ENCODE assay signal across 14 cellular contexts in the genomic region with DNA sequence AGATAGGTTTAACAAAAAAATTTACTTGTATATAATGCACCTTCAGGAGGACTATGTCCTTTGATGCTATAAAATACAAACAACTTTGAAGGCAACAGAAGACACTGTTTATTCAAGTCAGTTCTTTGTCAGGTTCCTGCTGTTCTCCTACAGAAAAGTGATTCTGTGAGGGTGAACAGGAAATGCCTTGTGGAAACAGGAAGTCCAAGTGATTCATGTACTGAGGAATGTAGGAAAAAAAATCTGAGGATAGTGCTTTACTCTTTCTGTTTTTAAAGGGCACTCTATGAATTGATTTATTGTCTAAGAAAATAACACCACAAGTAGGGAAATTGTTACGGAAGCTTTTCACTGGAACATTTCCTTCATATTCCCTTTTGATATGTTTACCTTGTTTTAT.
DNase-seq lines count a peak whose midpoint lies in the region; ATAC-seq and TF ChIP-seq lines count a peak whose summit lies in the region.
"Had no signal": no experiment of that assay in that cellular context is flagged by ENCODE, and none has a peak within 500 bp of the region (broad histone marks: within the 10 kb centered on the region; RNA-seq: fewer than 3 reads in every experiment).

No MANE protein-coding gene starts in this region.

- no CpG with 5 or more reads among the region's 1 CpG for WGBS in mesendoderm (ENCODE audit: extremely low coverage, insufficient coverage, low lambda C conversion rate)

- H3K27me3 ChIP-seq in mesendoderm (ENCODE audit: insufficient read depth, low read length, poor library complexity) (no peaks in the 10 kb centered on the region), Peyer's patch (no peaks in the 10 kb centered on the region)
- H3K27me3 ChIP-seq: heart left ventricle had no signal

- H4K8ac ChIP-seq in mesendoderm (ENCODE audit: low read depth, low read length) = no peak overlapping the region

- H3K36me3 Mint-ChIP-seq in Calu3 (ENCODE audit: insufficient read depth, unreplicated experiment) (peaks cover 11% of the 10 kb centered on the region), endothelial cell (ENCODE audit: low read depth, unreplicated experiment) (no peaks in the 10 kb centered on the region), T-helper 17 cell (ENCODE audit: low read depth) (no peaks in the 10 kb centered on the region)
- H3K36me3 Mint-ChIP-seq in activated CD8-positive, alpha-beta T cell treated with anti-CD3 and anti-CD28 coated beads for 36 hours (ENCODE audit: low read depth) = no peaks in the 10 kb centered on the region
- H3K36me3 Mint-ChIP-seq: activated naive CD4-positive, alpha-beta T cell treated with anti-CD3 and anti-CD28 coated beads, Interleukin-2, amount 50 U/mL, for 24 hours had no signal

- H2BK5ac ChIP-seq in mesendoderm (ENCODE audit: low read length) = no peak overlapping the region

- H3K27ac Mint-ChIP-seq in Calu3 (ENCODE audit: unreplicated experiment) = peak overlapping the region; percentile 16
- H3K27ac Mint-ChIP-seq in endothelial cell (ENCODE audit: unreplicated experiment) = peak overlapping the region; percentile 13
- no peak overlapping the region for H3K27ac Mint-ChIP-seq in activated CD8-positive, alpha-beta T cell treated with anti-CD3 and anti-CD28 coated beads for 36 hours
- H3K27ac Mint-ChIP-seq in T-helper 17 cell = no peak overlapping the region
- H3K27ac Mint-ChIP-seq: activated naive CD4-positive, alpha-beta T cell treated with anti-CD3 and anti-CD28 coated beads, Interleukin-2, amount 50 U/mL, for 24 hours had no signal

- no peaks in the 10 kb centered on the region for H3K9me3 Mint-ChIP-seq in Calu3 (ENCODE audit: low read depth, unreplicated experiment)
- no peaks in the 10 kb centered on the region for H3K9me3 Mint-ChIP-seq in endothelial cell (ENCODE audit: unreplicated experiment)
- H3K9me3 Mint-ChIP-seq in activated CD8-positive, alpha-beta T cell treated with anti-CD3 and anti-CD28 coated beads for 36 hours = no peaks in the 10 kb centered on the region
- H3K9me3 Mint-ChIP-seq: activated naive CD4-positive, alpha-beta T cell treated with anti-CD3 and anti-CD28 coated beads, Interleukin-2, amount 50 U/mL, for 24 hours had no signal

- H3K27me3 Mint-ChIP-seq in Calu3 (ENCODE audit: unreplicated experiment) = no peaks in the 10 kb centered on the region
- H3K27me3 Mint-ChIP-seq in endothelial cell (ENCODE audit: unreplicated experiment) = no peaks in the 10 kb centered on the region
- H3K27me3 Mint-ChIP-seq in activated CD8-positive, alpha-beta T cell treated with anti-CD3 and anti-CD28 coated beads for 36 hours = no peaks in the 10 kb centered on the region
- no peaks in the 10 kb centered on the region for H3K27me3 Mint-ChIP-seq in T-helper 17 cell
- H3K27me3 Mint-ChIP-seq: activated naive CD4-positive, alpha-beta T cell treated with anti-CD3 and anti-CD28 coated beads, Interleukin-2, amount 50 U/mL, for 24 hours had no signal

- H3K79me1 ChIP-seq in mesendoderm (ENCODE audit: low read length) = no peaks in the 10 kb centered on the region

- no peaks in the 10 kb centered on the region for H3K9me3 ChIP-seq in Peyer's patch
- H3K9me3 ChIP-seq in T-helper 17 cell (ENCODE audit: control insufficient read depth, low read length, poor library complexity, severe bottlenecking) = no peaks in the 10 kb centered on the region
- H3K9me3 ChIP-seq: heart left ventricle, psoas muscle had no signal

- no peak for TF ChIP-seq CTCF in Calu3 (IDR thresholded peaks at IDR 0.05; ENCODE audit: unreplicated experiment)
- no peak for TF ChIP-seq CTCF in NB4 (IDR thresholded peaks at IDR 0.05; ENCODE audit: low read depth, low read length)
- TF ChIP-seq CTCF in endothelial cell (IDR thresholded peaks at IDR 0.05; ENCODE audit: unreplicated experiment) = no peak
- TF ChIP-seq CTCF in Peyer's patch (IDR thresholded peaks at IDR 0.05) = no peak
- TF ChIP-seq CTCF in activated CD8-positive, alpha-beta T cell treated with anti-CD3 and anti-CD28 coated beads for 36 hours (IDR thresholded peaks at IDR 0.05) = no peak

- no peak overlapping the region for H3K18ac ChIP-seq in mesendoderm (ENCODE audit: low read length)

- H3K4me1 ChIP-seq in mesendoderm (ENCODE audit: control insufficient read depth, low read depth, low read length) (no peaks in the 10 kb centered on the region), Peyer's patch (no peaks in the 10 kb centered on the region)
- H3K4me1 ChIP-seq: psoas muscle had no signal

- H3K36me3 ChIP-seq in mesendoderm (ENCODE audit: control insufficient read depth, insufficient read depth, low read length) = no peaks in the 10 kb centered on the region
- H3K36me3 ChIP-seq in Peyer's patch = no peaks in the 10 kb centered on the region

- BruUV-seq in Calu3 (replicated peaks; lab: Mats Ljungman, UMichigan) = no TSS peak

- DNase-seq in Calu3 (peak; percentile 7), NB4 (ENCODE audit: low read depth) (peak; percentile 15), endothelial cell (ENCODE audit: low spot score) (peak; percentile 36), mesendoderm (peak; percentile 71), Peyer's patch (no peak), T-helper 17 cell (no peak)
- DNase-seq in activated CD8-positive, alpha-beta T cell treated with anti-CD3 and anti-CD28 coated beads for 36 hours = no peak
- DNase-seq: DMS79 treated with DMSO at 0.1 percent for 48 hours; heart left ventricle; NCI-H446; psoas muscle; stimulated activated naive CD4-positive, alpha-beta T cell had no signal

- ATAC-seq in activated CD8-positive, alpha-beta T cell treated with anti-CD3 and anti-CD28 coated beads for 36 hours = no peak
- ATAC-seq in HG03354 (IDR thresholded peaks at IDR 0.05; ENCODE audit: poor library complexity, severe bottlenecking, unreplicated experiment) = no peak
- ATAC-seq in T-helper 17 cell = no peak
- ATAC-seq: psoas muscle had no signal

- no peak overlapping the region for H2BK120ac ChIP-seq in mesendoderm (ENCODE audit: low read depth, low read length)

- no peak overlapping the region for H3K4ac ChIP-seq in mesendoderm (ENCODE audit: low read depth, low read length)

- H3K4me1 Mint-ChIP-seq in Calu3 (ENCODE audit: low read depth, unreplicated experiment) (peaks cover 10% of the 10 kb centered on the region), endothelial cell (ENCODE audit: unreplicated experiment) (peaks cover 14% of the 10 kb centered on the region), T-helper 17 cell (peaks cover 4% of the 10 kb centered on the region)
- no peaks in the 10 kb centered on the region for H3K4me1 Mint-ChIP-seq in activated CD8-positive, alpha-beta T cell treated with anti-CD3 and anti-CD28 coated beads for 36 hours (ENCODE audit: low read depth)
- H3K4me1 Mint-ChIP-seq: activated naive CD4-positive, alpha-beta T cell treated with anti-CD3 and anti-CD28 coated beads, Interleukin-2, amount 50 U/mL, for 24 hours had no signal

- no peak overlapping the region for H3K56ac ChIP-seq in mesendoderm (ENCODE audit: low read length)

- H2AK5ac ChIP-seq in mesendoderm (ENCODE audit: low read length) = no peak overlapping the region

- no peak overlapping the region for H3K4me2 ChIP-seq in mesendoderm (ENCODE audit: low read length)

- TF ChIP-seq POLR2A in NB4 (IDR thresholded peaks at IDR 0.05; ENCODE audit: extremely low read depth, insufficient read length) (no peak), Peyer's patch (IDR thresholded peaks at IDR 0.05) (no peak)

- no peak overlapping the region for H3K23ac ChIP-seq in mesendoderm (ENCODE audit: low read length)

- CTCF ChIA-PET in Calu3 (lab: Charles Lee) = interaction anchor here (0.8 kb wide), 1 partner anchor 314 kb away, joined by 3 read pairs; no protein-coding TSS in a partner anchor
- CTCF ChIA-PET in activated CD8-positive, alpha-beta T cell treated with anti-CD3 and anti-CD28 coated beads for 36 hours (lab: Charles Lee) = interaction anchor here (1.8 to 2.3 kb wide), 2 partner anchors 77 to 315 kb away, joined by 11 read pairs; no protein-coding TSS in a partner anchor

- H2BK15ac ChIP-seq in mesendoderm (replicated peaks; ENCODE audit: low read depth) = no peak overlapping the region

- intact Hi-C loops in Calu3 (cut with micrococcal nuclease; ENCODE audit: unreplicated experiment) = loop anchor here (1.0 kb wide), 1 partner anchor 315 kb away; no protein-coding TSS in a partner anchor
- intact Hi-C loops in activated CD8-positive, alpha-beta T cell treated with anti-CD3 and anti-CD28 coated beads for 36 hours (cut with micrococcal nuclease) = no loop called here

- no peaks in the 10 kb centered on the region for H3K79me2 ChIP-seq in mesendoderm (ENCODE audit: control insufficient read depth, insufficient read depth, low read length)

- H4K5ac ChIP-seq in mesendoderm (ENCODE audit: low read length) = no peak overlapping the region

- POLR2A ChIA-PET in activated CD8-positive, alpha-beta T cell treated with anti-CD3 and anti-CD28 coated beads for 36 hours (lab: Charles Lee) = no interaction called here

- H3K27ac ChIP-seq in mesendoderm (ENCODE audit: low read depth, low read length) (no peak overlapping the region), Peyer's patch (no peak overlapping the region)
- H3K27ac ChIP-seq: psoas muscle had no signal

- H3K4me3 ChIP-seq in NB4 (ENCODE audit: low read depth, low read length) (no peak overlapping the region), mesendoderm (ENCODE audit: low read length) (no peak overlapping the region), Peyer's patch (no peak overlapping the region)
- H3K4me3 ChIP-seq: heart left ventricle, psoas muscle had no signal

- no peak overlapping the region for H3K9ac ChIP-seq in mesendoderm (ENCODE audit: low read length)

- H3K4me3 Mint-ChIP-seq in Calu3 (ENCODE audit: low read depth, unreplicated experiment) = no peak overlapping the region
- no peak overlapping the region for H3K4me3 Mint-ChIP-seq in endothelial cell (ENCODE audit: unreplicated experiment)
- no peak overlapping the region for H3K4me3 Mint-ChIP-seq in activated CD8-positive, alpha-beta T cell treated with anti-CD3 and anti-CD28 coated beads for 36 hours
- H3K4me3 Mint-ChIP-seq in T-helper 17 cell = no peak overlapping the region
- H3K4me3 Mint-ChIP-seq: activated naive CD4-positive, alpha-beta T cell treated with anti-CD3 and anti-CD28 coated beads, Interleukin-2, amount 50 U/mL, for 24 hours had no signal

Comparison
In these comparisons a context has a peak if more than half of its experiments do, and no peak if none do; other contexts are left out.
1. DNase-seq: peak in Calu3 (single experiment), NB4 (single experiment), endothelial cell (single experiment) and mesendoderm (single experiment); none in Peyer's patch (0 of 3), activated CD8-positive, alpha-beta T cell treated with anti-CD3 and anti-CD28 coated beads for 36 hours (single experiment) and T-helper 17 cell (0 of 3).
2. H3K27ac Mint-ChIP-seq: peak in Calu3 (single experiment) and endothelial cell (single experiment); none in activated CD8-positive, alpha-beta T cell treated with anti-CD3 and anti-CD28 coated beads for 36 hours (single experiment) and T-helper 17 cell (single experiment).